ENCODE assay signal across 29 cellular contexts in genomic region chr7:107158028-107158427, GRCh38.
"Had no signal": no experiment of that assay in that cellular context is flagged by ENCODE, and none has a peak within 500 bp of the region (broad histone marks: within the 10 kb centered on the region; RNA-seq: fewer than 3 reads in every experiment).

No MANE protein-coding gene starts in this region.

- H3K27me3 ChIP-seq: stomach, suprapubic skin, testis, thyroid gland, tibial artery, tibial nerve, transverse colon, upper lobe of left lung, upper lobe of right lung, uterus, vagina had no signal

- ATAC-seq: stimulated activated effector memory CD8-positive, alpha-beta T cell treated with anti-CD3 and anti-CD28 coated beads, Interleukin-12 subunit alpha, Interleukin-12 subunit beta, amount 100 ng/mL, for 72 hours; stimulated activated memory B cell treated with anti-CD40 and anti-IgM and Interleukin-4, amounts not matched to agents 10 μg/mL and 1 μg/mL and 100 μg/mL, for 72 hours; stimulated activated naive B cell treated with anti-CD40 and anti-IgM and Interleukin-4, amounts not matched to agents 10 μg/mL and 1 μg/mL and 100 μg/mL, for 72 hours; stimulated activated naive CD8-positive, alpha-beta T cell treated with anti-CD3 and anti-CD28 coated beads, Interleukin-15, amount 100 ng/mL, for 72 hours; stimulated activated naive CD8-positive, alpha-beta T cell treated with anti-CD3 and anti-CD28 coated beads, Interleukin-15, Interleukin-2, amounts not matched to agents 100 U/mL and 50 U/mL, for 24 hours; upper lobe of right lung had no signal

- H3K4me3 Mint-ChIP-seq: stimulated activated effector memory CD8-positive, alpha-beta T cell treated with anti-CD3 and anti-CD28 coated beads, Interleukin-12 subunit alpha, Interleukin-12 subunit beta, amount 100 ng/mL, for 72 hours; stimulated activated memory B cell treated with anti-CD40 and anti-IgM and Interleukin-4, amounts not matched to agents 10 μg/mL and 1 μg/mL and 100 μg/mL, for 72 hours; stimulated activated naive B cell treated with anti-CD40 and anti-IgM and Interleukin-4, amounts not matched to agents 10 μg/mL and 1 μg/mL and 100 μg/mL, for 72 hours; stimulated activated naive CD8-positive, alpha-beta T cell treated with anti-CD3 and anti-CD28 coated beads, Interleukin-15, amount 100 ng/mL, for 72 hours; stimulated activated naive CD8-positive, alpha-beta T cell treated with anti-CD3 and anti-CD28 coated beads, Interleukin-15, Interleukin-2, amounts not matched to agents 100 ng/mL and 50 ng/mL, for 24 hours; type B pancreatic cell had no signal

- H3K4me1 Mint-ChIP-seq: stimulated activated effector memory CD8-positive, alpha-beta T cell treated with anti-CD3 and anti-CD28 coated beads, Interleukin-12 subunit alpha, Interleukin-12 subunit beta, amount 100 ng/mL, for 72 hours; stimulated activated memory B cell treated with anti-CD40 and anti-IgM and Interleukin-4, amounts not matched to agents 10 μg/mL and 1 μg/mL and 100 μg/mL, for 72 hours; stimulated activated naive B cell treated with anti-CD40 and anti-IgM and Interleukin-4, amounts not matched to agents 10 μg/mL and 1 μg/mL and 100 μg/mL, for 72 hours; stimulated activated naive CD8-positive, alpha-beta T cell treated with anti-CD3 and anti-CD28 coated beads, Interleukin-15, amount 100 ng/mL, for 72 hours had no signal

- H3K9me3 ChIP-seq: stomach, suprapubic skin, testis, thoracic aorta, thyroid gland, tibial artery, tibial nerve, transverse colon, upper lobe of left lung, upper lobe of right lung, uterus, vagina had no signal

- H3K27me3 Mint-ChIP-seq: stimulated activated memory B cell treated with anti-CD40 and anti-IgM and Interleukin-4, amounts not matched to agents 10 μg/mL and 1 μg/mL and 100 μg/mL, for 72 hours; stimulated activated naive B cell treated with anti-CD40 and anti-IgM and Interleukin-4, amounts not matched to agents 10 μg/mL and 1 μg/mL and 100 μg/mL, for 72 hours; stimulated activated naive CD8-positive, alpha-beta T cell treated with anti-CD3 and anti-CD28 coated beads, Interleukin-15, amount 100 ng/mL, for 72 hours; stimulated activated naive CD8-positive, alpha-beta T cell treated with anti-CD3 and anti-CD28 coated beads, Interleukin-15, Interleukin-2, amounts not matched to agents 100 ng/mL and 50 ng/mL, for 24 hours; type B pancreatic cell had no signal

- H3K9me3 Mint-ChIP-seq: stimulated activated effector memory CD8-positive, alpha-beta T cell treated with anti-CD3 and anti-CD28 coated beads, Interleukin-12 subunit alpha, Interleukin-12 subunit beta, amount 100 ng/mL, for 72 hours; stimulated activated memory B cell treated with anti-CD40 and anti-IgM and Interleukin-4, amounts not matched to agents 10 μg/mL and 1 μg/mL and 100 μg/mL, for 72 hours; stimulated activated naive B cell treated with anti-CD40 and anti-IgM and Interleukin-4, amounts not matched to agents 10 μg/mL and 1 μg/mL and 100 μg/mL, for 72 hours; stimulated activated naive CD8-positive, alpha-beta T cell treated with anti-CD3 and anti-CD28 coated beads, Interleukin-15, amount 100 ng/mL, for 72 hours; stimulated activated naive CD8-positive, alpha-beta T cell treated with anti-CD3 and anti-CD28 coated beads, Interleukin-15, Interleukin-2, amounts not matched to agents 100 ng/mL and 50 ng/mL, for 24 hours; type B pancreatic cell had no signal

- DNase-seq: stimulated activated CD4-positive, alpha-beta T cell treated with anti-CD3 and anti-CD28 coated beads, Interleukin-2, amount 100 ng/mL, for 48 hours; stimulated activated CD4-positive, alpha-beta T cell treated with anti-CD3 and anti-CD28 coated beads, Interleukin-4, amount 100 ng/mL, for 1 hour; stimulated activated CD4-positive, alpha-beta T cell treated with anti-CD3 and anti-CD28 coated beads, Interleukin-4, amount 100 ng/mL, for 24 hours; stimulated activated CD4-positive, alpha-beta T cell treated with anti-CD3 and anti-CD28 coated beads, Interleukin-4, amount 100 ng/mL, for 4 hours; stimulated activated CD8-positive, alpha-beta memory T cell treated with anti-CD3 and anti-CD28 coated beads, Interleukin-4, amount 100 ng/mL, for 48 hours; stimulated activated naive B cell treated with anti-CD40 and anti-IgM and Interleukin-4, amounts not matched to agents 10 μg/mL and 1 μg/mL and 100 μg/mL, for 72 hours; stimulated activated naive CD4-positive, alpha-beta T cell; stimulated activated naive CD4-positive, alpha-beta T cell treated with Interleukin-2 at 50 U/mL for 16 hours; stimulated activated naive CD8-positive, alpha-beta T cell treated with anti-CD3 and anti-CD28 coated beads, Interleukin-15, amount 100 ng/mL, for 72 hours; stimulated activated naive CD8-positive, alpha-beta T cell treated with anti-CD3 and anti-CD28 coated beads, Interleukin-15, Interleukin-2, amounts not matched to agents 100 U/mL and 50 U/mL, for 24 hours; stomach; substantia nigra; testis; thyroid gland; tibial artery; transverse colon; trophoblast cell; upper lobe of left lung; upper lobe of right lung; uterus had no signal

- H3K4me1 ChIP-seq: stomach, suprapubic skin, testis, thyroid gland, tibial artery, tibial nerve, transverse colon, upper lobe of left lung, upper lobe of right lung, uterus, vagina had no signal

- H3K36me3 ChIP-seq: suprapubic skin, thoracic aorta, thyroid gland, tibial artery, tibial nerve, transverse colon, upper lobe of left lung, upper lobe of right lung, uterus, vagina had no signal

- H3K27ac Mint-ChIP-seq: stimulated activated effector memory CD8-positive, alpha-beta T cell treated with anti-CD3 and anti-CD28 coated beads, Interleukin-12 subunit alpha, Interleukin-12 subunit beta, amount 100 ng/mL, for 72 hours; stimulated activated memory B cell treated with anti-CD40 and anti-IgM and Interleukin-4, amounts not matched to agents 10 μg/mL and 1 μg/mL and 100 μg/mL, for 72 hours; stimulated activated naive B cell treated with anti-CD40 and anti-IgM and Interleukin-4, amounts not matched to agents 10 μg/mL and 1 μg/mL and 100 μg/mL, for 72 hours; stimulated activated naive CD8-positive, alpha-beta T cell treated with anti-CD3 and anti-CD28 coated beads, Interleukin-15, amount 100 ng/mL, for 72 hours; stimulated activated naive CD8-positive, alpha-beta T cell treated with anti-CD3 and anti-CD28 coated beads, Interleukin-15, Interleukin-2, amounts not matched to agents 100 ng/mL and 50 ng/mL, for 24 hours; type B pancreatic cell had no signal

- H3K27ac ChIP-seq: stomach, suprapubic skin, testis, thoracic aorta, thyroid gland, tibial artery, tibial nerve, transverse colon, upper lobe of left lung, upper lobe of right lung, uterus, vagina had no signal

- H3K4me3 ChIP-seq: stomach, suprapubic skin, testis, thoracic aorta, thyroid gland, tibial artery, tibial nerve, transverse colon, upper lobe of left lung, upper lobe of right lung, uterus, vagina had no signal

- FAIRE-seq: urothelium cell line had no signal

- H3K36me3 Mint-ChIP-seq: stimulated activated effector memory CD8-positive, alpha-beta T cell treated with anti-CD3 and anti-CD28 coated beads, Interleukin-12 subunit alpha, Interleukin-12 subunit beta, amount 100 ng/mL, for 72 hours; stimulated activated memory B cell treated with anti-CD40 and anti-IgM and Interleukin-4, amounts not matched to agents 10 μg/mL and 1 μg/mL and 100 μg/mL, for 72 hours; stimulated activated naive B cell treated with anti-CD40 and anti-IgM and Interleukin-4, amounts not matched to agents 10 μg/mL and 1 μg/mL and 100 μg/mL, for 72 hours had no signal
